Comparison of ENCODE assay signal across 14 cellular contexts in the genomic region with DNA sequence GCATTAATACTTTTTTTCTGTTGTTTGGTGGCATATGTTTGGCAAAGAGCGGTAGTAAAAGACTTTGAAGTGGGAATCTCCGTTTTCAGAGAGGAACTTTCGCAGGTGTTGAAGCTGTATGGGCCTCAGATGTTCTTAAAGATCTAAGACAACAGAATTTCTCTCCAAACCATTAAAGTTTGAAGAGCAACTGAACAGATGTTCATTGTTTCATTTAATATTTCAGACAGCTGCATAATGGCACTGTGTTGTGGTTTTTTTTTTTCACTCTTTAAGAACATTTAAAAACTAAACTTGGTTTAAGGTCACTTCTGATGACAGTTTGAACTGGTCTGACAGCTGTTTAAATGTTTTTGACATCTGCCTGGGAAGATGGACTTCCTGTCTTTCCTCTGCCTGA.
"Had no signal": no experiment of that assay in that cellular context is flagged by ENCODE, and none has a peak within 500 bp of the region (broad histone marks: within the 10 kb centered on the region; RNA-seq: fewer than 3 reads in every experiment).

No MANE protein-coding gene starts in this region.

- H3K36me3 ChIP-seq: esophagus muscularis mucosa, pancreas, transverse colon had no signal

- H3K27ac ChIP-seq: coronary artery, esophagus muscularis mucosa, pancreas, skin epidermis, transverse colon had no signal

- DNase-seq: activated CD4-positive, CD25-positive, alpha-beta regulatory T cell treated with anti-CD3 and anti-CD28 coated beads, Interleukin-2, amount 50 U/mL, for 72 hours; activated naive CD8-positive, alpha-beta T cell treated with anti-CD3 and anti-CD28 coated beads, Interleukin-2, amount 10 ng/mL, durations not matched to agents 7 days and 5 days; hypothalamus; left ventricle myocardium superior; mucosa of descending colon; naive thymus-derived CD4-positive, alpha-beta T cell; pancreas; stimulated activated CD4-positive, alpha-beta T cell treated with anti-CD3 and anti-CD28 coated beads, Interleukin-4, amount 100 ng/mL, for 4 hours; stimulated activated CD8-positive, alpha-beta memory T cell treated with anti-CD3 and anti-CD28 coated beads, Interleukin-4, amount 100 ng/mL, for 48 hours; stimulated activated naive CD8-positive, alpha-beta T cell treated with anti-CD3 and anti-CD28 coated beads, Interleukin-15, Interleukin-2, amounts not matched to agents 100 U/mL and 50 U/mL, for 24 hours; transverse colon had no signal

- H3K27me3 ChIP-seq: esophagus muscularis mucosa, pancreas, transverse colon had no signal

- H3K9me3 ChIP-seq: esophagus muscularis mucosa, mucosa of descending colon, pancreas, transverse colon had no signal

- H3K4me3 ChIP-seq: coronary artery, esophagus muscularis mucosa, mucosa of descending colon, pancreas, skin epidermis, transverse colon had no signal

- ATAC-seq: left ventricle myocardium superior; mucosa of descending colon; naive thymus-derived CD4-positive, alpha-beta T cell; pancreas; stimulated activated naive CD8-positive, alpha-beta T cell treated with anti-CD3 and anti-CD28 coated beads, Interleukin-15, Interleukin-2, amounts not matched to agents 100 U/mL and 50 U/mL, for 24 hours had no signal

- H3K4me1 ChIP-seq: esophagus muscularis mucosa, pancreas, transverse colon had no signal
